21 cellular contexts compared by ENCODE assay signal in genomic region chr12:68627673-68628319, GRCh38. TPM values are rescaled to one million over a fixed set of nuclear protein-coding genes. Genes with fewer than 3 reads are reported as not detected.
DNase-seq lines count a peak whose midpoint lies in the region; ATAC-seq and TF ChIP-seq lines count a peak whose summit lies in the region.
"Had no signal": no experiment of that assay in that cellular context is flagged by ENCODE, and none has a peak within 500 bp of the region (broad histone marks: within the 10 kb centered on the region; RNA-seq: fewer than 3 reads in every experiment).

No MANE protein-coding gene starts in this region.

- H3K36me3 Mint-ChIP-seq in T-helper 2 cell treated with Interferon-gamma antibody and Interleukin-4, amounts not matched to agents 5 μg/mL and 100 μg/mL, for 36 hours (ENCODE audit: low read depth), result peaks cover 66% of the 10 kb centered on the region
- peaks cover 47% of the 10 kb centered on the region for H3K36me3 Mint-ChIP-seq in CD4-positive, CD25-positive, alpha-beta regulatory T cell
- peaks cover 21 to 45% (median 45%) of the 10 kb centered on the region in 3 donors for H3K36me3 Mint-ChIP-seq in immature natural killer cell

- no peak overlapping the region for H3K4me2 ChIP-seq in OCI-LY1 (ENCODE audit: low read length)
- H3K4me2 ChIP-seq: GM23338 had no signal

- no peak overlapping the region for H2AFZ ChIP-seq in OCI-LY1 (ENCODE audit: low read length)
- H2AFZ ChIP-seq: GM23338 had no signal

- no peak for DNase-seq in T-helper 2 cell treated with Interferon-gamma antibody and Interleukin-4, amounts not matched to agents 5 μg/mL and 100 μg/mL, for 36 hours (ENCODE audit: low spot score)
- no peak for DNase-seq in T-helper 2 cell
- no peak for DNase-seq in CD4-positive, CD25-positive, alpha-beta regulatory T cell
- DNase-seq in immature natural killer cell, result no peak
- no peak for DNase-seq in activated effector memory CD4-positive, alpha-beta T cell treated with Interleukin-2 at 50 U/mL for 16 hours
- DNase-seq in NCI-H82 treated with DMSO at 0.1 percent for 48 hours (lab: John Stamatoyannopoulos, UW; ENCODE audit: unreplicated experiment), result no peak
- DNase-seq in DMS79 treated with DMSO at 0.1 percent for 48 hours (lab: John Stamatoyannopoulos, UW), result no peak
- DNase-seq: C1 segment of cervical spinal cord, DMS53, HFFc6, KG1, NCI-H1092 treated with DMSO at 0.1 percent for 48 hours, NCI-H1694 treated with DMSO at 0.1 percent for 48 hours, NCI-H446 treated with DMSO at 0.1 percent for 48 hours, NCI-H748 treated with DMSO at 0.1 percent for 48 hours had no signal

- H3K4me1 Mint-ChIP-seq in T-helper 2 cell treated with Interferon-gamma antibody and Interleukin-4, amounts not matched to agents 5 μg/mL and 100 μg/mL, for 36 hours (ENCODE audit: low read depth), result peaks cover 39% of the 10 kb centered on the region
- H3K4me1 Mint-ChIP-seq in CD4-positive, CD25-positive, alpha-beta regulatory T cell, result peaks cover 44 to 86% (median 67%) of the 10 kb centered on the region in 4 donors
- H3K4me1 Mint-ChIP-seq in immature natural killer cell, result peaks cover 94 to 96% of the 10 kb centered on the region in 2 donors

- H3K9me3 ChIP-seq in CD4-positive, CD25-positive, alpha-beta regulatory T cell (ENCODE audit: control insufficient read depth in 2 of 2, low read length in 2 of 2), result peaks cover 8 to 10% of the 10 kb centered on the region in 2 experiments
- peaks cover 19% of the 10 kb centered on the region; the same call in 1 of the 2 replicates for H3K9me3 ChIP-seq in OCI-LY1 (ENCODE audit: low read length)

- H3K27ac Mint-ChIP-seq in T-helper 2 cell treated with Interferon-gamma antibody and Interleukin-4, amounts not matched to agents 5 μg/mL and 100 μg/mL, for 36 hours, result peak overlapping the region; percentile 22
- peak overlapping the region in 1 of 3 donors; percentile 47 for H3K27ac Mint-ChIP-seq in CD4-positive, CD25-positive, alpha-beta regulatory T cell
- peak overlapping the region; percentile 73 to 93 (median 84) for H3K27ac Mint-ChIP-seq in immature natural killer cell
- H3K27ac Mint-ChIP-seq: GM23338, HFFc6 had no signal

- no peak overlapping the region for H3K27ac ChIP-seq in CD4-positive, CD25-positive, alpha-beta regulatory T cell (ENCODE audit: insufficient read depth, low read length, poor library complexity, severe bottlenecking)
- H3K27ac ChIP-seq in OCI-LY1 (ENCODE audit: low read depth, low read length, poor library complexity, severe bottlenecking), result peak overlapping the region; percentile 85
- H3K27ac ChIP-seq: 22Rv1, SK-N-MC had no signal

- H3K4me1 ChIP-seq in CD4-positive, CD25-positive, alpha-beta regulatory T cell (ENCODE audit: control insufficient read depth, insufficient read depth, low read length, poor library complexity, severe bottlenecking), result peaks cover 61% of the 10 kb centered on the region
- H3K4me1 ChIP-seq in OCI-LY1 (ENCODE audit: insufficient read depth, low read length, severe bottlenecking), result peaks cover 47% of the 10 kb centered on the region

- peaks cover 99% of the 10 kb centered on the region for H3K79me2 ChIP-seq in OCI-LY1 (ENCODE audit: insufficient read depth, low read length)

- no peaks in the 10 kb centered on the region for H3K27me3 Mint-ChIP-seq in T-helper 2 cell treated with Interferon-gamma antibody and Interleukin-4, amounts not matched to agents 5 μg/mL and 100 μg/mL, for 36 hours (ENCODE audit: low read depth)
- no peaks in the 10 kb centered on the region for H3K27me3 Mint-ChIP-seq in CD4-positive, CD25-positive, alpha-beta regulatory T cell
- H3K27me3 Mint-ChIP-seq in immature natural killer cell (ENCODE audit: low read depth in 3 of 3), result peaks cover 0 to 16% (median 8%) of the 10 kb centered on the region in 3 donors

- TF ChIP-seq CTCF in OCI-LY1 (IDR thresholded peaks at IDR 0.05; ENCODE audit: low read length), result no peak

- H3K36me3 ChIP-seq in CD4-positive, CD25-positive, alpha-beta regulatory T cell (ENCODE audit: control insufficient read depth, insufficient read depth, low read length), result peaks cover 36% of the 10 kb centered on the region
- H3K36me3 ChIP-seq in OCI-LY1 (ENCODE audit: insufficient read depth, low read length), result peaks cover 56% of the 10 kb centered on the region

- H3F3A ChIP-seq in OCI-LY1 (ENCODE audit: insufficient read depth, low read length), result no peaks in the 10 kb centered on the region; the same call in 1 of the 2 replicates

- no peak for ATAC-seq in CD4-positive, CD25-positive, alpha-beta regulatory T cell (ENCODE audit: low read depth in 2 of 2)
- ATAC-seq: GM23338, Right ventricle myocardium inferior had no signal

- H3K9me3 Mint-ChIP-seq in T-helper 2 cell treated with Interferon-gamma antibody and Interleukin-4, amounts not matched to agents 5 μg/mL and 100 μg/mL, for 36 hours, result peaks cover 26% of the 10 kb centered on the region
- H3K9me3 Mint-ChIP-seq in CD4-positive, CD25-positive, alpha-beta regulatory T cell, result peaks cover 0 to 8% (median 4%) of the 10 kb centered on the region in 7 donors
- H3K9me3 Mint-ChIP-seq in immature natural killer cell, result peaks cover 0 to 1% (median 0%) of the 10 kb centered on the region in 6 donors
- H3K9me3 Mint-ChIP-seq: HFFc6 had no signal

- no peak overlapping the region for H3K4me3 Mint-ChIP-seq in T-helper 2 cell treated with Interferon-gamma antibody and Interleukin-4, amounts not matched to agents 5 μg/mL and 100 μg/mL, for 36 hours
- peak overlapping the region in 2 of 4 donors; percentile 24 to 51 for H3K4me3 Mint-ChIP-seq in CD4-positive, CD25-positive, alpha-beta regulatory T cell
- peak overlapping the region; percentile 6 to 69 (median 48) for H3K4me3 Mint-ChIP-seq in immature natural killer cell
- H3K4me3 Mint-ChIP-seq: GM23338, HFFc6 had no signal

- no peaks in the 10 kb centered on the region for H4K20me1 ChIP-seq in OCI-LY1 (ENCODE audit: insufficient read depth, low read length)

- H3K4me3 ChIP-seq in CD4-positive, CD25-positive, alpha-beta regulatory T cell (ENCODE audit: low read depth, low read length), result peak overlapping the region; percentile 22
- no peak overlapping the region for H3K4me3 ChIP-seq in OCI-LY1 (ENCODE audit: low read depth, low read length, poor library complexity, severe bottlenecking)
- H3K4me3 ChIP-seq: GM12878, GM23338, SK-N-MC had no signal

- H3K9ac ChIP-seq in OCI-LY1 (ENCODE audit: low read length), result no peak overlapping the region

- H3K27me3 ChIP-seq in CD4-positive, CD25-positive, alpha-beta regulatory T cell (ENCODE audit: control insufficient read depth, insufficient read depth, low read length), result no peaks in the 10 kb centered on the region
- no peaks in the 10 kb centered on the region for H3K27me3 ChIP-seq in OCI-LY1 (ENCODE audit: insufficient read depth, low read length)

- no peaks in the 10 kb centered on the region for H3K9me2 ChIP-seq in OCI-LY1 (ENCODE audit: low read depth, low read length)

RNA-seq across cellular contexts. Expression of gene RAP1B, which starts 17.1 kb away (rescaled TPM):
- total RNA-seq in CD4-positive, CD25-positive, alpha-beta regulatory T cell, result 290 TPM
- polyA plus RNA-seq in CD4-positive, CD25-positive, alpha-beta regulatory T cell, result 100 to 1,000 TPM; 399 to 465 (median 425) TPM
- polyA plus RNA-seq in immature natural killer cell, result 1,000 to 10,000 TPM; 1,248 to 1,847 (median 1,256) TPM

RNA-seq across cellular contexts. Expression of gene NUP107, which starts 59.0 kb away (rescaled TPM):
- 37.0 TPM for total RNA-seq in CD4-positive, CD25-positive, alpha-beta regulatory T cell
- 10 to 100 TPM; 28.9 to 36.7 (median 31.8) TPM for polyA plus RNA-seq in CD4-positive, CD25-positive, alpha-beta regulatory T cell
- polyA plus RNA-seq in immature natural killer cell, result 10 to 100 TPM; 24.9 to 48.8 (median 42.3) TPM
